ENCODE assay signal across 9 cellular contexts in the genomic region with DNA sequence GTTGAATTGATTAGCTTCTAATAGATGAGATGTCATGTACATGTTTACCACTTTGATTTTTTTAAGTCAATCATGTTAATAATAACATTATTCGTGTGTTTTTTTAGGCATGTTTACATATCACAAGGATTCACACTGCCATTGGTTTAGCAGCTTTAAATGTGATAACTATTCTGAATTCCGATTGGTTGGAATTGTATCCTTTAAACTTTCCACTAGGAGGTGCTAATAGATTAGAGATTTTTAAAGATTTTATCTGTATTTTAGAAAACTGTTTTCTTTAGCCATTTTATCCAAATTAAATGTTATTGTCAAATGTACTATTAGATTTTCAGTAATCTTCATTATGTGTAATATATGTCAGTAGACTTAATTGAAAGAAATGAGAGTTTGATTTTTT.
DNase-seq lines count a peak whose midpoint lies in the region; ATAC-seq, FAIRE-seq and TF ChIP-seq lines count a peak whose summit lies in the region.
"Had no signal": no experiment of that assay in that cellular context is flagged by ENCODE, and none has a peak within 500 bp of the region (broad histone marks: within the 10 kb centered on the region; RNA-seq: fewer than 3 reads in every experiment).

No MANE protein-coding gene starts in this region.

- H3K4me3 ChIP-seq in GM12865 (ENCODE audit: low read depth, low read length) (no peak overlapping the region), epithelial cell of proximal tubule (ENCODE audit: low read depth, low read length) (no peak overlapping the region)

- no peak for TF ChIP-seq POLR2A in GM12892 (IDR thresholded peaks at IDR 0.05; ENCODE audit: low read depth, low read length)

- H3K27ac Mint-ChIP-seq in activated CD4-positive, alpha-beta memory T cell treated with anti-CD3 and anti-CD28 coated beads, Interleukin-2, amount 10 ng/mL, durations not matched to agents 7 days and 5 days = no peak overlapping the region
- H3K27ac Mint-ChIP-seq: activated naive CD4-positive, alpha-beta T cell treated with anti-CD3 and anti-CD28 coated beads for 36 hours had no signal

- no peaks in the 10 kb centered on the region for H3K36me3 Mint-ChIP-seq in activated CD4-positive, alpha-beta memory T cell treated with anti-CD3 and anti-CD28 coated beads, Interleukin-2, amount 10 ng/mL, durations not matched to agents 7 days and 5 days (ENCODE audit: low read depth)

- H3K4me1 Mint-ChIP-seq in activated CD4-positive, alpha-beta memory T cell treated with anti-CD3 and anti-CD28 coated beads, Interleukin-2, amount 10 ng/mL, durations not matched to agents 7 days and 5 days = no peaks in the 10 kb centered on the region

- H3K4me3 Mint-ChIP-seq in activated CD4-positive, alpha-beta memory T cell treated with anti-CD3 and anti-CD28 coated beads, Interleukin-2, amount 10 ng/mL, durations not matched to agents 7 days and 5 days = no peak overlapping the region
- H3K4me3 Mint-ChIP-seq: activated naive CD4-positive, alpha-beta T cell treated with anti-CD3 and anti-CD28 coated beads for 36 hours had no signal

- POLR2A ChIA-PET in activated CD4-positive, alpha-beta memory T cell treated with anti-CD3 and anti-CD28 coated beads, Interleukin-2, amount 10 ng/mL, durations not matched to agents 7 days and 5 days (lab: Charles Lee) = no interaction called here

- CTCF ChIA-PET in activated CD4-positive, alpha-beta memory T cell treated with anti-CD3 and anti-CD28 coated beads, Interleukin-2, amount 10 ng/mL, durations not matched to agents 7 days and 5 days (lab: Charles Lee) = interaction anchor here (2.6 kb wide), 1 partner anchor 142 kb away, joined by 10 read pairs; no protein-coding TSS in a partner anchor

- DNase-seq in GM12865 (ENCODE audit: low read depth) = peak; percentile 14
- peak; percentile 3 for DNase-seq in NCI-H446 treated with DMSO at 0.1 percent for 48 hours (lab: John Stamatoyannopoulos, UW)
- DNase-seq in epithelial cell of proximal tubule (ENCODE audit: low read depth) = no peak
- DNase-seq in pons (ENCODE audit: low spot score) = peak; percentile 54
- no peak for DNase-seq in activated CD4-positive, alpha-beta memory T cell treated with anti-CD3 and anti-CD28 coated beads, Interleukin-2, amount 10 ng/mL, durations not matched to agents 7 days and 5 days
- DNase-seq in GM12892 (ENCODE audit: insufficient read length) = no peak
- DNase-seq in NCI-H2029 (lab: John Stamatoyannopoulos, UW) = no peak
- DNase-seq: activated naive CD4-positive, alpha-beta T cell treated with anti-CD3 and anti-CD28 coated beads for 36 hours had no signal

- no peak for FAIRE-seq in GM12892 (lab: Jason Lieb, UNC)

- ATAC-seq in HG03025 (IDR thresholded peaks at IDR 0.05; ENCODE audit: low FRiP score, unreplicated experiment) = no peak

- H3K9me3 Mint-ChIP-seq in activated CD4-positive, alpha-beta memory T cell treated with anti-CD3 and anti-CD28 coated beads, Interleukin-2, amount 10 ng/mL, durations not matched to agents 7 days and 5 days = no peaks in the 10 kb centered on the region
- H3K9me3 Mint-ChIP-seq: activated naive CD4-positive, alpha-beta T cell treated with anti-CD3 and anti-CD28 coated beads for 36 hours had no signal

- TF ChIP-seq CTCF in GM12865 (IDR thresholded peaks at IDR 0.05; ENCODE audit: insufficient read depth, low read depth, low read length, missing control alignments) (no peak), epithelial cell of proximal tubule (conservative IDR thresholded peaks at IDR 0.05; ENCODE audit: low read depth, low read length) (peak; percentile 42)

- no peaks in the 10 kb centered on the region for H3K27me3 Mint-ChIP-seq in activated CD4-positive, alpha-beta memory T cell treated with anti-CD3 and anti-CD28 coated beads, Interleukin-2, amount 10 ng/mL, durations not matched to agents 7 days and 5 days

Comparison
In these comparisons a context has a peak if more than half of its experiments do, and no peak if none do; other contexts are left out.
1. DNase-seq: peak in GM12865 (single experiment), NCI-H446 treated with DMSO at 0.1 percent for 48 hours (single experiment) and pons (single experiment); none in epithelial cell of proximal tubule (single experiment), activated CD4-positive, alpha-beta memory T cell treated with anti-CD3 and anti-CD28 coated beads, Interleukin-2, amount 10 ng/mL, durations not matched to agents 7 days and 5 days (single experiment), GM12892 (single experiment) and NCI-H2029 (single experiment).